ENCODE assay signal across 12 cellular contexts in genomic region chr7:22295402-22296264, GRCh38.
DNase-seq lines count a peak whose midpoint lies in the region; ATAC-seq, FAIRE-seq and TF ChIP-seq lines count a peak whose summit lies in the region.
"Had no signal": no experiment of that assay in that cellular context is flagged by ENCODE, and none has a peak within 500 bp of the region (broad histone marks: within the 10 kb centered on the region; RNA-seq: fewer than 3 reads in every experiment).

No MANE protein-coding gene starts in this region.

- H2BK20ac ChIP-seq in H9 (ENCODE audit: low read depth, low read length, poor library complexity, severe bottlenecking): no peak overlapping the region

- H3K4ac ChIP-seq in H9 (ENCODE audit: low read depth, low read length): no peak overlapping the region

- H3K27me3 ChIP-seq in H9 (ENCODE audit: insufficient read depth, low read length): no peaks in the 10 kb centered on the region
- H3K27me3 ChIP-seq in K562 (ENCODE audit: control insufficient read depth in 2 of 2, insufficient read depth in 2 of 2, low read length in 2 of 2): peaks cover 4 to 7% of the 10 kb centered on the region in 2 experiments; a peak in 3 of 5 replicates
- no peaks in the 10 kb centered on the region for H3K27me3 ChIP-seq in right cardiac atrium (ENCODE audit: control insufficient read depth, insufficient read depth)
- H3K27me3 ChIP-seq in gastrocnemius medialis: no peaks in the 10 kb centered on the region

- no CpG with 5 or more reads among the region's 4 CpGs for WGBS in H9 (ENCODE audit: extremely low coverage, insufficient read length, low lambda C conversion rate)
- WGBS in K562 (ENCODE audit: insufficient coverage, low coverage, missing lambda C conversion rate): 16% methylated on average over 4 of the region's 4 CpGs
- WGBS in right cardiac atrium: 51% methylated on average over 4 of the region's 4 CpGs

- H2BK15ac ChIP-seq in H9 (ENCODE audit: low read depth, low read length): no peak overlapping the region

- TF ChIP-seq POLR2A in K562 (conservative IDR thresholded peaks at IDR 0.05) (no peak), gastrocnemius medialis (IDR thresholded peaks at IDR 0.05) (no peak)

- H3K23ac ChIP-seq in H9 (ENCODE audit: insufficient read length, low read depth, low read length): no peak overlapping the region

- H3K9me3 Mint-ChIP-seq in H9: no peaks in the 10 kb centered on the region
- H3K9me3 Mint-ChIP-seq: effector memory CD8-positive, alpha-beta T cell had no signal

- H3K4me3 ChIP-seq in K562 (no peak overlapping the region), right cardiac atrium (ENCODE audit: low read length) (no peak overlapping the region), gastrocnemius medialis (no peak overlapping the region)

- H3K36me3 Mint-ChIP-seq in H9 (ENCODE audit: insufficient read depth in 1 of 3, low read depth in 3 of 3): peaks cover 8 to 19% (median 11%) of the 10 kb centered on the region in 3 experiments; a peak in 6 of 7 replicates

- H3K18ac ChIP-seq in H9 (ENCODE audit: insufficient read length, low read depth, low read length): no peak overlapping the region

- intact Hi-C loops in K562 (cut with micrococcal nuclease): loop anchor here (1.0 to 2.0 kb wide), 2 partner anchors 157 to 184 kb away; no protein-coding TSS in a partner anchor
- intact Hi-C loops in right cardiac atrium (cut with DNase I): loop anchor here in 2 of 4 donors (10.0 kb wide), 2 partner anchors 179 to 191 kb away; no protein-coding TSS in a partner anchor
- intact Hi-C loops in gastrocnemius medialis (cut with DNase I; ENCODE audit: low total_unique reads): loop anchor here (10.0 kb wide), 1 partner anchor 181 kb away; no protein-coding TSS in a partner anchor

- no peaks in the 10 kb centered on the region for H3K36me3 ChIP-seq in K562 (ENCODE audit: control insufficient read depth, insufficient read depth, low read length)
- H3K36me3 ChIP-seq in gastrocnemius medialis: no peaks in the 10 kb centered on the region

- H3K27me3 Mint-ChIP-seq in H9 (ENCODE audit: low read depth): no peaks in the 10 kb centered on the region

- no peak overlapping the region for H2BK5ac ChIP-seq in H9 (ENCODE audit: insufficient read length, low read length)

- peak; percentile 19 for FAIRE-seq in K562 (lab: Jason Lieb, UNC)
- FAIRE-seq: islet of Langerhans had no signal

- DNase-seq in H9 (no peak), K562 (ENCODE audit: extremely low read depth in 1 of 4, low spot score in 3 of 4) (no peak), right cardiac atrium (no peak), gastrocnemius medialis (no peak), HEK293T (ENCODE audit: extremely low spot score) (no peak), dedifferentiated amniotic fluid mesenchymal stem cell (ENCODE audit: extremely low spot score) (no peak)
- DNase-seq: activated CD4-positive, alpha-beta T cell treated with anti-CD3 and anti-CD28 coated beads for 1 hour; effector memory CD8-positive, alpha-beta T cell; NCI-H2171 treated with DMSO at 0.1 percent for 48 hours had no signal

- H3K27ac ChIP-seq in H9 (ENCODE audit: insufficient read length, low read depth, low read length) (no peak overlapping the region), K562 (ENCODE audit: extremely low read depth, low read depth, low read length) (no peak overlapping the region), right cardiac atrium (ENCODE audit: low read length) (no peak overlapping the region), gastrocnemius medialis (peak overlapping the region in 2 of 4 donors; percentile 2 to 22)

- TF ChIP-seq CTCF in H9 (conservative IDR thresholded peaks at IDR 0.05) (peak; percentile 35; the same call in 1 of the 3 replicates), K562 (IDR thresholded peaks at IDR 0.05 in 2 of 3, conservative IDR thresholded peaks at IDR 0.05 in 1 of 3; ENCODE audit: insufficient read depth in 2 of 3, low read depth in 1 of 3, low read length in 3 of 3) (peak in 2 of 3 experiments; percentile 15 to 51; a peak in 2 of 6 replicates), gastrocnemius medialis (IDR thresholded peaks at IDR 0.05 in 4 of 5, conservative IDR thresholded peaks at IDR 0.05 in 1 of 5) (no peak)

- no TSS peak for BruUV-seq in K562 (replicated peaks; lab: Mats Ljungman, UMichigan)

- H3K9ac ChIP-seq in H9 (ENCODE audit: extremely low read depth, insufficient read length, low read length) (no peak overlapping the region), K562 (ENCODE audit: insufficient read depth in 1 of 2, low read depth in 2 of 2, low read length in 2 of 2) (no peak overlapping the region)

- no peaks in the 10 kb centered on the region for H3K23me2 ChIP-seq in H9 (ENCODE audit: insufficient read length, low read depth, low read length, poor library complexity, severe bottlenecking)

- H2AK5ac ChIP-seq in H9 (ENCODE audit: insufficient read length, low read length): no peak overlapping the region

- H3K9me3 ChIP-seq in H9 (ENCODE audit: control insufficient read depth, low read depth, low read length) (no peaks in the 10 kb centered on the region), K562 (replicated peaks; ENCODE audit: control insufficient read depth, insufficient read depth, low read depth, low read length) (0 out of 2 replicates have a peak, but pooled peaks cover 1% of the 10 kb centered on the region), right cardiac atrium (ENCODE audit: control insufficient read depth, low read length) (no peaks in the 10 kb centered on the region), gastrocnemius medialis (no peaks in the 10 kb centered on the region)

- CTCF ChIA-PET in K562 (lab: Yijun Ruan, JAX; ENCODE audit: low intra/inter-chr PET ratio): interaction anchor here (1.2 to 3.8 kb wide), 3 partner anchors 185 to 193 kb away, joined by 3 to 34 read pairs (median 18); no protein-coding TSS in a partner anchor
- CTCF ChIA-PET in HEK293T (lab: Yijun Ruan, JAX): no interaction called here

- H3K27ac Mint-ChIP-seq in H9: peak overlapping the region in 1 of 3 experiments; percentile 50; a peak in 2 of 7 replicates
- H3K27ac Mint-ChIP-seq: effector memory CD8-positive, alpha-beta T cell had no signal

- H3T11ph ChIP-seq in H9 (ENCODE audit: low read length): no peak overlapping the region

- no peaks in the 10 kb centered on the region for H3K9me1 ChIP-seq in K562 (ENCODE audit: control insufficient read depth, insufficient read depth, low read length)

- H4K91ac ChIP-seq in H9 (ENCODE audit: insufficient read length, low read depth, low read length): no peak overlapping the region

- no peak overlapping the region for H2BK120ac ChIP-seq in H9 (ENCODE audit: low read depth, low read length, poor library complexity, severe bottlenecking)

- no peak overlapping the region for H3K56ac ChIP-seq in H9 (ENCODE audit: insufficient read length, low read depth, low read length)

- in situ Hi-C loops in K562 (cut with MboI): loop anchor here (10.0 kb wide), 1 partner anchor 181 kb away; no protein-coding TSS in a partner anchor
- in situ Hi-C loops in gastrocnemius medialis (cut with MboI; ENCODE audit: low sequenced_read_pairs in 4 of 4): loop anchor here in 1 of 4 donors (25.0 kb wide), 1 partner anchor 183 kb away; no protein-coding TSS in a partner anchor

- no peaks in the 10 kb centered on the region for H4K20me1 ChIP-seq in H9 (ENCODE audit: control insufficient read depth, insufficient read depth, insufficient read length)
- H4K20me1 ChIP-seq in K562 (replicated peaks; ENCODE audit: control insufficient read depth, insufficient read depth, low read length): no peaks in the 10 kb centered on the region

- peaks cover 4 to 6% of the 10 kb centered on the region in 2 experiments; a peak in 1 of 4 replicates for H3K4me1 Mint-ChIP-seq in H9

- H4K8ac ChIP-seq in H9 (replicated peaks; ENCODE audit: insufficient read length, low read depth, low read length): no peak overlapping the region

- H2AFZ ChIP-seq in H9 (ENCODE audit: low read length) (no peak overlapping the region), K562 (ENCODE audit: low read depth, low read length) (no peak overlapping the region)

- H3K4me1 ChIP-seq in H9 (ENCODE audit: insufficient read depth, low read length): no peaks in the 10 kb centered on the region
- H3K4me1 ChIP-seq in K562 (replicated peaks in 1 of 2; ENCODE audit: control insufficient read depth in 2 of 2, insufficient read depth in 2 of 2, low read length in 2 of 2): no peaks in the 10 kb centered on the region
- no peaks in the 10 kb centered on the region for H3K4me1 ChIP-seq in right cardiac atrium (ENCODE audit: control insufficient read depth, insufficient read depth, low read length)
- no peaks in the 10 kb centered on the region for H3K4me1 ChIP-seq in gastrocnemius medialis

- no peak overlapping the region for H3K14ac ChIP-seq in H9 (ENCODE audit: insufficient read depth, low read length)

- H3K79me2 ChIP-seq in H9 (ENCODE audit: insufficient read depth, low read length): no peaks in the 10 kb centered on the region
- H3K79me2 ChIP-seq in K562 (ENCODE audit: control insufficient read depth, insufficient read depth, low read length): no peaks in the 10 kb centered on the region

- H4K5ac ChIP-seq in H9 (ENCODE audit: insufficient read length, low read depth, low read length): no peak overlapping the region

- POLR2A ChIA-PET in K562 (lab: Yijun Ruan, JAX): no interaction called here
- POLR2A ChIA-PET in HEK293T (lab: Yijun Ruan, JAX): no interaction called here

- no peaks in the 10 kb centered on the region for H3K79me1 ChIP-seq in H9 (ENCODE audit: insufficient read depth, low read depth, low read length, poor library complexity, severe bottlenecking)

- TF ChIP-seq RAD21 in K562 (CRISPR knock-in tag; conservative IDR thresholded peaks at IDR 0.05 in 1 of 2, IDR thresholded peaks at IDR 0.05 in 1 of 2): peak; percentile 47 to 68; a peak in 3 of 4 replicates

- TF ChIP-seq EP300 in K562 (IDR thresholded peaks at IDR 0.05; ENCODE audit: low read length): no peak

- H3K4me2 ChIP-seq in H9 (ENCODE audit: insufficient read depth, insufficient read length, low read length) (no peak overlapping the region), K562 (ENCODE audit: insufficient read depth, low read length) (no peak overlapping the region)

- no peak overlapping the region for H2BK12ac ChIP-seq in H9 (ENCODE audit: insufficient read length, low read depth, low read length)

- ATAC-seq in K562: no peak
- ATAC-seq in right cardiac atrium: peak; percentile 57 to 75
- peak; percentile 33 to 42 for ATAC-seq in gastrocnemius medialis
- no peak for ATAC-seq in HG02981 (IDR thresholded peaks at IDR 0.05; ENCODE audit: unreplicated experiment)
- no peak for ATAC-seq in HG02610 (IDR thresholded peaks at IDR 0.05; ENCODE audit: unreplicated experiment)
- ATAC-seq: effector memory CD8-positive, alpha-beta T cell had no signal

- H3K4me3 Mint-ChIP-seq in H9: no peak overlapping the region
- H3K4me3 Mint-ChIP-seq: effector memory CD8-positive, alpha-beta T cell had no signal

TF ChIP-seq in K562, 482 proteins besides CTCF, POLR2A, EP300 and RAD21:
- TF ChIP-seq KLF6 (CRISPR knock-in tag; IDR thresholded peaks at IDR 0.05; ENCODE audit: borderline replicate concordance) (no peak), MAFG (tag; conservative IDR thresholded peaks at IDR 0.05) (0 out of 2 replicates have a peak, but pooled peaks have one; percentile 12)
TF ChIP-seq in K562: peak in this region for 1.

TF ChIP-seq in HEK293T, 16 proteins besides CTCF, POLR2A, EP300 and RAD21 (continues in another document):
- TF ChIP-seq ZNF384 (IDR thresholded peaks at IDR 0.05) (no peak), LEF1 (IDR thresholded peaks at IDR 0.05; ENCODE audit: borderline replicate concordance) (no peak), L3MBTL2 (conservative IDR thresholded peaks at IDR 0.05) (no peak)

Comparison
In these comparisons a context has a peak if more than half of its experiments do, and no peak if none do; other contexts are left out.
1. CTCF ChIP-seq: peak in H9 (single experiment) and K562 (2 of 3); none in gastrocnemius medialis (0 of 5).
2. ATAC-seq: peak in right cardiac atrium (2 of 2) and gastrocnemius medialis (2 of 2); none in K562 (single experiment), HG02981 (single experiment) and HG02610 (single experiment).